8 cellular contexts compared by ENCODE assay signal in genomic region chr3:65548848-65549625, GRCh38.
DNase-seq lines count a peak whose midpoint lies in the region; TF ChIP-seq lines count a peak whose summit lies in the region.

No MANE protein-coding gene starts in this region.

- peak overlapping the region; percentile 93 for H3K4me2 ChIP-seq in smooth muscle cell

- no peaks in the 10 kb centered on the region for H3F3A ChIP-seq in smooth muscle cell (ENCODE audit: low read depth)

- no peak overlapping the region for H3K27ac ChIP-seq in smooth muscle cell (ENCODE audit: low read depth)

- peak overlapping the region; percentile 71 for H3K4me3 ChIP-seq in H7 (ENCODE audit: insufficient read depth, low read depth, low read length)
- H3K4me3 ChIP-seq in choroid plexus epithelial cell (ENCODE audit: low read depth, low read length) = peak overlapping the region; percentile 55
- H3K4me3 ChIP-seq in kidney epithelial cell (ENCODE audit: low read depth, low read length) = peak overlapping the region; percentile 53
- peak overlapping the region; percentile 67 for H3K4me3 ChIP-seq in smooth muscle cell
- no peak overlapping the region for H3K4me3 ChIP-seq in MG63

- H3K9ac ChIP-seq in smooth muscle cell (ENCODE audit: low read depth) = no peak overlapping the region

- H3K27me3 ChIP-seq in H7 (ENCODE audit: control insufficient read depth, insufficient read depth, low read length) (no peaks in the 10 kb centered on the region; the same call in 1 of the 2 replicates), kidney epithelial cell (ENCODE audit: control insufficient read depth, insufficient read depth, low read length) (peaks cover 2% of the 10 kb centered on the region), smooth muscle cell (ENCODE audit: low read depth) (peaks cover 45% of the 10 kb centered on the region), MG63 (no peaks in the 10 kb centered on the region)

- WGBS in smooth muscle cell (ENCODE audit: low lambda C conversion rate) = 3% methylated on average over 48 of the region's 71 CpGs

- TF ChIP-seq CTCF in choroid plexus epithelial cell (conservative IDR thresholded peaks at IDR 0.05; ENCODE audit: low read depth, low read length) = no peak
- no peak for TF ChIP-seq CTCF in kidney epithelial cell (IDR thresholded peaks at IDR 0.05; ENCODE audit: insufficient read depth, low read length, poor library complexity, severe bottlenecking)
- no peak for TF ChIP-seq CTCF in smooth muscle cell (IDR thresholded peaks at IDR 0.05; ENCODE audit: borderline replicate concordance, insufficient read depth, poor library complexity, severe bottlenecking)

- peaks cover 8% of the 10 kb centered on the region for H3K4me1 ChIP-seq in smooth muscle cell (ENCODE audit: low read depth)

- DNase-seq in H7 (peak; percentile 73), choroid plexus epithelial cell (ENCODE audit: low read depth) (no peak), kidney epithelial cell (ENCODE audit: low read depth) (no peak), smooth muscle cell (lab: John Stamatoyannopoulos, UW; ENCODE audit: unreplicated experiment) (peak; percentile 3), NCI-H2196 treated with DMSO at 0.1 percent for 48 hours (lab: John Stamatoyannopoulos, UW; ENCODE audit: unreplicated experiment) (no peak), activated gamma-delta T cell (lab: John Stamatoyannopoulos, UW) (no peak), HT-29 (ENCODE audit: low spot score) (no peak), MG63 (no peak)

- H3K9me3 ChIP-seq in smooth muscle cell (replicated peaks; ENCODE audit: low read depth) (no peaks in the 10 kb centered on the region), MG63 (no peaks in the 10 kb centered on the region)

- H3K79me2 ChIP-seq in smooth muscle cell (ENCODE audit: low read depth) = no peaks in the 10 kb centered on the region

- no peaks in the 10 kb centered on the region for H3K36me3 ChIP-seq in H7 (replicated peaks; ENCODE audit: control insufficient read depth, insufficient read depth, low read length)
- no peaks in the 10 kb centered on the region for H3K36me3 ChIP-seq in kidney epithelial cell (ENCODE audit: control insufficient read depth, insufficient read depth, low read length)
- H3K36me3 ChIP-seq in smooth muscle cell (ENCODE audit: low read depth) = no peaks in the 10 kb centered on the region
- H3K36me3 ChIP-seq in MG63 = no peaks in the 10 kb centered on the region

- peaks cover 99% of the 10 kb centered on the region for H4K20me1 ChIP-seq in smooth muscle cell (ENCODE audit: low read depth)

- H2AFZ ChIP-seq in smooth muscle cell (ENCODE audit: low read depth) = no peak overlapping the region

Comparison
In these comparisons a context has a peak if more than half of its experiments do, and no peak if none do; other contexts are left out.
1. DNase-seq: peak in H7 (single experiment) and smooth muscle cell (single experiment); none in choroid plexus epithelial cell (single experiment), kidney epithelial cell (single experiment), NCI-H2196 treated with DMSO at 0.1 percent for 48 hours (single experiment), activated gamma-delta T cell (single experiment), HT-29 (single experiment) and MG63 (single experiment).